ENCODE assay signal across 18 cellular contexts in the genomic region with DNA sequence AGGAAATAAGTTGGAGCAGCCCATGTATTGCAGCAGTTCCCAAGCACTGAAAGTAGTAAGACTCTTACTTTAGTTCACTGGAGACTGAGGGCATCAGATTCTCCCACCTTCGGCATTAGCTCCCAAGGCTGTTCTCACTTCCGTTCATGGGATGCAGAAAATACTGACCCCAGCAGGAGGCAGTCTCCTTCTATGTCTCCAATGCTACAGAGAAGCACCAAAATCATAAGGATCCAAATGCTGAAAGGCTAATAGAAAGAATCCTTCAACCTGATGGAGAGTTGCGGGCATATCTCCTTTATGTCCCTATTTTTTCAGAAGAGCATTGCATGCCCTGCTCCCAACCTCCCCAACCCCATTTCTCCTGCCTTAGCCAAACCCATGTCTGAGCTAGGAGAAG. TPM values are rescaled to one million over a fixed set of nuclear protein-coding genes. Genes with fewer than 3 reads are reported as not detected.
DNase-seq lines count a peak whose midpoint lies in the region; ATAC-seq and TF ChIP-seq lines count a peak whose summit lies in the region.
"Had no signal": no experiment of that assay in that cellular context is flagged by ENCODE, and none has a peak within 500 bp of the region (broad histone marks: within the 10 kb centered on the region; RNA-seq: fewer than 3 reads in every experiment).

No MANE protein-coding gene starts in this region.

- H3K36me3 ChIP-seq in sigmoid colon: no peaks in the 10 kb centered on the region
- H3K36me3 ChIP-seq: HAP-1 had no signal

- TF ChIP-seq POLR2A in sigmoid colon (IDR thresholded peaks at IDR 0.05): no peak

- peaks cover 0 to 26% (median 17%) of the 10 kb centered on the region in 4 donors for H3K4me1 ChIP-seq in sigmoid colon

- TF ChIP-seq CTCF in GM12872 (IDR thresholded peaks at IDR 0.05; ENCODE audit: insufficient read depth, low read depth, low read length) (peak; percentile 45; the same call in 2 of the 3 replicates), epithelial cell of proximal tubule (conservative IDR thresholded peaks at IDR 0.05; ENCODE audit: low read depth, low read length) (peak; percentile 51), sigmoid colon (IDR thresholded peaks at IDR 0.05) (no peak)

- WGBS in sigmoid colon, 2 donors: 94 to 96% methylated on average over 3 of the region's 3 CpGs

- ATAC-seq in HG03457 (IDR thresholded peaks at IDR 0.05; ENCODE audit: unreplicated experiment) (no peak), GM21528 (IDR thresholded peaks at IDR 0.05; ENCODE audit: low FRiP score, unreplicated experiment) (no peak), HG02870 (IDR thresholded peaks at IDR 0.05; ENCODE audit: unreplicated experiment) (no peak)
- ATAC-seq: effector memory CD8-positive, alpha-beta T cell; psoas muscle had no signal

- peak overlapping the region; percentile 62 to 76 (median 64) for H3K27ac ChIP-seq in sigmoid colon
- H3K27ac ChIP-seq: SK-N-MC had no signal

- intact Hi-C loops in sigmoid colon (cut with DNase I): no loop called here

- no peaks in the 10 kb centered on the region for H3K9me3 ChIP-seq in sigmoid colon
- H3K9me3 ChIP-seq: HAP-1 had no signal

- DNase-seq in KBM-7 (peak; percentile 2), epithelial cell of proximal tubule (ENCODE audit: low read depth) (no peak), sigmoid colon (no peak), cortex of kidney (lab: John Stamatoyannopoulos, UW) (no peak)
- DNase-seq: activated gamma-delta T cell; effector memory CD8-positive, alpha-beta T cell; foreskin melanocyte; psoas muscle; stimulated activated CD4-positive, alpha-beta T cell treated with anti-CD3 and anti-CD28 coated beads, Interleukin-1b, Interleukin-23, amount 100 ng/mL, for 48 hours; stimulated activated CD8-positive, alpha-beta memory T cell treated with anti-CD3 and anti-CD28 coated beads, Interleukin-4, amount 100 ng/mL, for 48 hours had no signal

- no peaks in the 10 kb centered on the region for H3K27me3 ChIP-seq in sigmoid colon

- H3K4me3 ChIP-seq in epithelial cell of proximal tubule (ENCODE audit: low read depth, low read length) (no peak overlapping the region), sigmoid colon (no peak overlapping the region)
- H3K4me3 ChIP-seq: HAP-1, psoas muscle, SK-N-MC had no signal

- in situ Hi-C loops in KBM-7 (cut with MboI; ENCODE audit: low pct_unique_long_range_greater_than_20kb, low sequenced_read_pairs): no loop called here

- TF ChIP-seq EP300 in sigmoid colon (IDR thresholded peaks at IDR 0.05): no peak

RNA-seq across cellular contexts. Expression of a gene that starts 32.4 kb away (rescaled TPM):
- total RNA-seq in epithelial cell of proximal tubule (not detected in 2 replicates), sigmoid colon (not detected)
- under 1 TPM in 2 of 3 donors, not detected in 1; 0.03 to 0.60 TPM for polyA plus RNA-seq in sigmoid colon
- total RNA-seq: M059J, myocyte, psoas muscle had no signal
- polyA plus RNA-seq: psoas muscle had no signal

RNA-seq across cellular contexts. Expression of a gene that starts 50.2 kb away (rescaled TPM):
- total RNA-seq in epithelial cell of proximal tubule: not detected in 2 replicates
- 10 to 100 TPM in 3 of 4 donors, 1 to 10 TPM in 1; 2.6 to 25.3 (median 15.9) TPM for total RNA-seq in sigmoid colon
- 100 to 1,000 TPM in 2 of 3 donors, 10 to 100 TPM in 1; 94.4 to 311 (median 283) TPM for polyA plus RNA-seq in sigmoid colon
- total RNA-seq: myocyte had no signal

Comparison
In these comparisons a context has a peak if more than half of its experiments do, and no peak if none do; other contexts are left out.
1. CTCF ChIP-seq: peak in GM12872 (single experiment) and epithelial cell of proximal tubule (single experiment); none in sigmoid colon (0 of 4).